ENCODE assay signal across 22 cellular contexts in genomic region chr19:51036519-51036918, GRCh38. TPM values are rescaled to one million over a fixed set of nuclear protein-coding genes. Genes with fewer than 3 reads are reported as not detected.
DNase-seq lines count a peak whose midpoint lies in the region; ATAC-seq, FAIRE-seq and TF ChIP-seq lines count a peak whose summit lies in the region.
"Had no signal": no experiment of that assay in that cellular context is flagged by ENCODE, and none has a peak within 500 bp of the region (broad histone marks: within the 10 kb centered on the region; RNA-seq: fewer than 3 reads in every experiment).

No MANE protein-coding gene starts in this region.

- H3K4me3 ChIP-seq in H1 (ENCODE audit: extremely low read depth in 1 of 4, insufficient read depth in 2 of 4, low read depth in 3 of 4, low read length in 4 of 4): no peak overlapping the region
- H3K4me3 ChIP-seq: GM12878 had no signal

- no peak for TF ChIP-seq RAD21 in H1 (IDR thresholded peaks at IDR 0.05 in 1 of 2, conservative IDR thresholded peaks at IDR 0.05 in 1 of 2; ENCODE audit: low read depth in 2 of 2, low read length in 2 of 2)

- no peak overlapping the region for H4K91ac ChIP-seq in H1 (replicated peaks; ENCODE audit: insufficient read length, low read length)

- POLR2A ChIA-PET in H1 (lab: Charles Lee; ENCODE audit: partially characterized antibody): interaction anchor here (0.7 to 2.2 kb wide), 4 partner anchors 9 to 242 kb away, joined by 3 to 6 read pairs (median 4); no protein-coding TSS in a partner anchor

- H3K56ac ChIP-seq in H1 (replicated peaks; ENCODE audit: insufficient read length, low read depth, low read length): no peak overlapping the region

- TF ChIP-seq CTCF in H1 (IDR thresholded peaks at IDR 0.05; ENCODE audit: control extremely low read depth in 1 of 3, insufficient read depth in 1 of 3, low read depth in 1 of 3, low read length in 3 of 3): peak in 1 of 3 experiments; percentile 23; a peak in 2 of 4 replicates

- no peak overlapping the region for H3K14ac ChIP-seq in H1 (ENCODE audit: insufficient read length)

- 69% methylated on average over 9 of the region's 9 CpGs; no CpG with 5 or more reads in 1 of the 2 experiments for whole genome bisulfite sequencing in H1 (ENCODE audit: extremely low coverage in 1 of 2, insufficient coverage in 1 of 2, insufficient read length in 1 of 2, insufficient replicate concordance in 2 of 2, low coverage in 1 of 2, low lambda C conversion rate in 2 of 2, missing lambda C conversion rate in 1 of 2), 2 experiments

- CTCF ChIA-PET in H1 (lab: Charles Lee; ENCODE audit: partially characterized antibody): interaction anchor here (0.6 to 1.1 kb wide), 5 partner anchors 15 to 431 kb away, joined by 3 to 9 read pairs (median 3); no protein-coding TSS in a partner anchor

- H2BK20ac ChIP-seq in H1 (ENCODE audit: low read length): no peak overlapping the region

- no peaks in the 10 kb centered on the region for H3K9me3 ChIP-seq in H1 (ENCODE audit: insufficient read depth in 2 of 2, low read depth in 1 of 2, low read length in 1 of 2)

- TF ChIP-seq EP300 in H1 (IDR thresholded peaks at IDR 0.05; ENCODE audit: borderline replicate concordance in 1 of 2, low read depth in 2 of 2, low read length in 2 of 2): no peak

- no peak overlapping the region for H2BK120ac ChIP-seq in H1 (replicated peaks; ENCODE audit: low read depth, low read length)

- no peak overlapping the region for H2AFZ ChIP-seq in H1 (ENCODE audit: low read length)

- no peak for TF ChIP-seq POLR2A in H1 (IDR thresholded peaks at IDR 0.05; ENCODE audit: control extremely low read depth in 1 of 2, low read depth in 2 of 2, low read length in 2 of 2)

- DNase-seq in NCI-H748 (lab: John Stamatoyannopoulos, UW; ENCODE audit: unreplicated experiment): peak; percentile 20
- no peak for DNase-seq in NCI-H748 treated with DMSO at 0.1 percent for 48 hours (lab: John Stamatoyannopoulos, UW)
- peak; percentile 31 for DNase-seq in NCI-H2227 (lab: John Stamatoyannopoulos, UW; ENCODE audit: unreplicated experiment)
- DNase-seq in H1 (ENCODE audit: low read depth in 1 of 2, low spot score in 2 of 2): no peak
- DNase-seq in mesenteric fat pad (ENCODE audit: low spot score): no peak
- DNase-seq: HCEC 1CT, KBM-7, MM.1S, NCI-H1092 treated with DMSO at 0.1 percent for 48 hours, NCI-H1436 treated with DMSO at 0.1 percent for 48 hours, NCI-H1930, NCI-H2171, NCI-H446, NCI-H69, SHP77 treated with DMSO at 0.1 percent for 48 hours, T-helper 1 cell had no signal

- H3K4ac ChIP-seq in H1 (replicated peaks; ENCODE audit: insufficient read length, low read depth, low read length): no peak overlapping the region

- no peak overlapping the region for H3K9ac ChIP-seq in H1 (replicated peaks in 1 of 4; ENCODE audit: extremely low read depth in 1 of 4, low read depth in 3 of 4, low read length in 3 of 4)

- H2AK5ac ChIP-seq in H1 (ENCODE audit: low read depth, low read length): no peak overlapping the region

- no peaks in the 10 kb centered on the region for H3K23me2 ChIP-seq in H1 (ENCODE audit: low read depth, low read length)

- no peaks in the 10 kb centered on the region for H3K79me2 ChIP-seq in H1 (ENCODE audit: control insufficient read depth in 1 of 2, insufficient read depth in 2 of 2, low read length in 2 of 2)

- no peak for ATAC-seq in GM21381 (IDR thresholded peaks at IDR 0.05; ENCODE audit: unreplicated experiment)
- no peak for ATAC-seq in HG03342 (IDR thresholded peaks at IDR 0.05; ENCODE audit: unreplicated experiment)
- ATAC-seq: GM12878 had no signal

- no peak overlapping the region for H3K27ac ChIP-seq in H1 (ENCODE audit: low read depth, low read length)
- H3K27ac ChIP-seq: C4-2B, RWPE1 had no signal

- peaks cover 0 to 3% (median 1%) of the 10 kb centered on the region in 4 experiments; a peak in 2 of 7 replicates for H3K4me1 ChIP-seq in H1 (replicated peaks in 1 of 4; ENCODE audit: control insufficient read depth in 3 of 4, insufficient read depth in 4 of 4, low read length in 3 of 4)

- H3K27me3 ChIP-seq in H1 (replicated peaks in 1 of 4; ENCODE audit: control insufficient read depth in 3 of 4, extremely low read depth in 1 of 4, insufficient read depth in 3 of 4, low read length in 3 of 4): no peaks in the 10 kb centered on the region

- H4K8ac ChIP-seq in H1 (ENCODE audit: extremely low read depth, insufficient read depth, low read length): no peak overlapping the region

- no peak overlapping the region for H2BK15ac ChIP-seq in H1 (ENCODE audit: low read length)

- peak; percentile 13 for FAIRE-seq in H1 (lab: Jason Lieb, UNC)
- FAIRE-seq: A204.1, GM12878 had no signal

- H2BK5ac ChIP-seq in H1 (ENCODE audit: low read depth, low read length): no peak overlapping the region

- no peak overlapping the region for H3K23ac ChIP-seq in H1 (ENCODE audit: insufficient read length)

- H3K18ac ChIP-seq in H1 (ENCODE audit: extremely low read depth, low read length): no peak overlapping the region; the same call in 1 of the 2 replicates

- no peaks in the 10 kb centered on the region for H3K36me3 ChIP-seq in H1 (ENCODE audit: control insufficient read depth in 2 of 4, insufficient read depth in 4 of 4, low read length in 3 of 4)

- 0 out of 2 replicates have a peak overlapping the region, but pooled peaks have one; percentile 22 for H2BK12ac ChIP-seq in H1 (ENCODE audit: low read depth, low read length)

- H4K20me1 ChIP-seq in H1 (replicated peaks in 1 of 2; ENCODE audit: control insufficient read depth in 1 of 2, insufficient read depth in 2 of 2, low read length in 2 of 2): peaks cover 0 to 1% of the 10 kb centered on the region in 2 experiments

- H3K79me1 ChIP-seq in H1 (ENCODE audit: low read depth, low read length): no peaks in the 10 kb centered on the region; the same call in 1 of the 2 replicates

- H3K4me2 ChIP-seq in H1 (ENCODE audit: insufficient read depth in 1 of 2, low read depth in 2 of 2, low read length in 2 of 2): no peak overlapping the region

- H4K5ac ChIP-seq in H1 (ENCODE audit: insufficient read length, low read depth, low read length): no peak overlapping the region

RNA-seq across cellular contexts. Expression of gene KLK12, which starts 1.7 kb away (rescaled TPM):
- total RNA-seq in H1 (2021; fragmentation: NEBNext Ultra II Directional; extraction: Animal tissue kit (Norgen Biotek cat#: 25700)): not detected in 2 replicates
- 0.24 TPM in 1 of 2 replicates, not detected in the other for polyA plus RNA-seq in H1 (2011; rRNA removed)
- not detected for polyA plus RNA-seq in H1 (2011; cell fraction: cytosol; rRNA removed)
- not detected for polyA plus RNA-seq in H1 (2011; cell fraction: nucleus; rRNA removed)
- not detected in 4 replicates for polyA plus RNA-seq in H1 (2012, experiment 1 of 2)
- not detected for polyA plus RNA-seq in H1 (2012, experiment 2 of 2)
- 0.06 TPM for polyA plus RNA-seq in H1 (2013, experiment 1 of 2)
- not detected for polyA plus RNA-seq in H1 (2013, experiment 2 of 2)
- not detected in 2 replicates for polyA minus RNA-seq in H1 (2011; rRNA and poly(A)+ RNA removed)
- not detected for polyA minus RNA-seq in H1 (2011; cell fraction: cytosol; rRNA and poly(A)+ RNA removed)
- not detected for polyA minus RNA-seq in H1 (2011; cell fraction: nucleus; rRNA and poly(A)+ RNA removed)
- total RNA-seq in mesenteric fat pad: not detected
- total RNA-seq: GM12878 had no signal
- polyA plus RNA-seq: GM12878 had no signal

RNA-seq across cellular contexts. Expression of gene KLK11, which starts 10.1 kb away (rescaled TPM):
- not detected in 2 replicates for total RNA-seq in H1 (2021; fragmentation: NEBNext Ultra II Directional; extraction: Animal tissue kit (Norgen Biotek cat#: 25700))
- 0.38 and 0.45 TPM in 2 replicates for polyA plus RNA-seq in H1 (2011; rRNA removed)
- polyA plus RNA-seq in H1 (2011; cell fraction: cytosol; rRNA removed): 0.37 TPM
- polyA plus RNA-seq in H1 (2011; cell fraction: nucleus; rRNA removed): 0.27 TPM
- 0.46 to 0.79 TPM (median 0.54 TPM) in 3 of 4 replicates, not detected in the other for polyA plus RNA-seq in H1 (2012, experiment 1 of 2)
- polyA plus RNA-seq in H1 (2012, experiment 2 of 2): 0.43 TPM
- polyA plus RNA-seq in H1 (2013, experiment 1 of 2): 0.39 TPM
- polyA plus RNA-seq in H1 (2013, experiment 2 of 2): 0.26 TPM
- not detected in 2 replicates for polyA minus RNA-seq in H1 (2011; rRNA and poly(A)+ RNA removed)
- not detected for polyA minus RNA-seq in H1 (2011; cell fraction: cytosol; rRNA and poly(A)+ RNA removed)
- polyA minus RNA-seq in H1 (2011; cell fraction: nucleus; rRNA and poly(A)+ RNA removed): not detected
- not detected for total RNA-seq in mesenteric fat pad
- total RNA-seq: GM12878 had no signal
- polyA plus RNA-seq: GM12878 had no signal

RNA-seq across cellular contexts. Expression of gene KLK10, which starts 17.0 kb away (rescaled TPM):
- total RNA-seq in H1 (2021; fragmentation: NEBNext Ultra II Directional; extraction: Animal tissue kit (Norgen Biotek cat#: 25700)): 4.5 and 4.8 TPM in 2 replicates
- 9.7 and 12.4 TPM in 2 replicates for polyA plus RNA-seq in H1 (2011; rRNA removed)
- polyA plus RNA-seq in H1 (2011; cell fraction: cytosol; rRNA removed): 6.7 TPM
- 10.1 TPM for polyA plus RNA-seq in H1 (2011; cell fraction: nucleus; rRNA removed)
- 3.2 to 8.2 TPM (median 5.5 TPM) in 4 replicates for polyA plus RNA-seq in H1 (2012, experiment 1 of 2)
- polyA plus RNA-seq in H1 (2012, experiment 2 of 2): 4.7 TPM
- 6.3 TPM for polyA plus RNA-seq in H1 (2013, experiment 1 of 2)
- polyA plus RNA-seq in H1 (2013, experiment 2 of 2): 7.3 TPM
- 2.9 and 6.9 TPM in 2 replicates for polyA minus RNA-seq in H1 (2011; rRNA and poly(A)+ RNA removed)
- polyA minus RNA-seq in H1 (2011; cell fraction: cytosol; rRNA and poly(A)+ RNA removed): 4.3 TPM
- polyA minus RNA-seq in H1 (2011; cell fraction: nucleus; rRNA and poly(A)+ RNA removed): 4.5 TPM
- total RNA-seq in mesenteric fat pad: not detected
- total RNA-seq: GM12878 had no signal
- polyA plus RNA-seq: GM12878 had no signal

RNA-seq across cellular contexts. Expression of gene KLK13, which starts 28.4 kb away (rescaled TPM):
- 4.2 and 5.0 TPM in 2 replicates for total RNA-seq in H1 (2021; fragmentation: NEBNext Ultra II Directional; extraction: Animal tissue kit (Norgen Biotek cat#: 25700))
- polyA plus RNA-seq in H1 (2011; rRNA removed): 4.5 and 4.6 TPM in 2 replicates
- 4.3 TPM for polyA plus RNA-seq in H1 (2011; cell fraction: cytosol; rRNA removed)
- 4.7 TPM for polyA plus RNA-seq in H1 (2011; cell fraction: nucleus; rRNA removed)
- polyA plus RNA-seq in H1 (2012, experiment 1 of 2): 2.9 to 5.7 TPM (median 4.5 TPM) in 4 replicates
- polyA plus RNA-seq in H1 (2012, experiment 2 of 2): 3.4 TPM
- 5.6 TPM for polyA plus RNA-seq in H1 (2013, experiment 1 of 2)
- polyA plus RNA-seq in H1 (2013, experiment 2 of 2): 6.6 TPM
- 2.6 and 8.2 TPM in 2 replicates for polyA minus RNA-seq in H1 (2011; rRNA and poly(A)+ RNA removed)
- not detected for polyA minus RNA-seq in H1 (2011; cell fraction: cytosol; rRNA and poly(A)+ RNA removed)
- polyA minus RNA-seq in H1 (2011; cell fraction: nucleus; rRNA and poly(A)+ RNA removed): 1.5 TPM
- total RNA-seq in mesenteric fat pad: not detected
- total RNA-seq: GM12878 had no signal
- polyA plus RNA-seq: GM12878 had no signal

RNA-seq across cellular contexts. Expression of gene KLK8, which starts 35.1 kb away (rescaled TPM):
- total RNA-seq in H1 (2021; fragmentation: NEBNext Ultra II Directional; extraction: Animal tissue kit (Norgen Biotek cat#: 25700)): 2.1 and 2.9 TPM in 2 replicates
- 3.6 and 7.1 TPM in 2 replicates for polyA plus RNA-seq in H1 (2011; rRNA removed)
- polyA plus RNA-seq in H1 (2011; cell fraction: cytosol; rRNA removed): 6.5 TPM
- 8.0 TPM for polyA plus RNA-seq in H1 (2011; cell fraction: nucleus; rRNA removed)
- 3.4 to 7.9 TPM (median 5.6 TPM) in 4 replicates for polyA plus RNA-seq in H1 (2012, experiment 1 of 2)
- 4.1 TPM for polyA plus RNA-seq in H1 (2012, experiment 2 of 2)
- polyA plus RNA-seq in H1 (2013, experiment 1 of 2): 6.8 TPM
- 6.9 TPM for polyA plus RNA-seq in H1 (2013, experiment 2 of 2)
- polyA minus RNA-seq in H1 (2011; rRNA and poly(A)+ RNA removed): 3.4 and 3.5 TPM in 2 replicates
- polyA minus RNA-seq in H1 (2011; cell fraction: cytosol; rRNA and poly(A)+ RNA removed): not detected
- polyA minus RNA-seq in H1 (2011; cell fraction: nucleus; rRNA and poly(A)+ RNA removed): 3.7 TPM
- total RNA-seq in mesenteric fat pad: not detected
- total RNA-seq: GM12878 had no signal
- polyA plus RNA-seq: GM12878 had no signal

Comparison
In these comparisons a context has a peak if more than half of its experiments do, and no peak if none do; other contexts are left out.
1. DNase-seq: peak in NCI-H748 (single experiment) and NCI-H2227 (single experiment); none in NCI-H748 treated with DMSO at 0.1 percent for 48 hours (single experiment), H1 (0 of 2) and mesenteric fat pad (single experiment).